ENCODE assay signal across 15 cellular contexts in the genomic region with DNA sequence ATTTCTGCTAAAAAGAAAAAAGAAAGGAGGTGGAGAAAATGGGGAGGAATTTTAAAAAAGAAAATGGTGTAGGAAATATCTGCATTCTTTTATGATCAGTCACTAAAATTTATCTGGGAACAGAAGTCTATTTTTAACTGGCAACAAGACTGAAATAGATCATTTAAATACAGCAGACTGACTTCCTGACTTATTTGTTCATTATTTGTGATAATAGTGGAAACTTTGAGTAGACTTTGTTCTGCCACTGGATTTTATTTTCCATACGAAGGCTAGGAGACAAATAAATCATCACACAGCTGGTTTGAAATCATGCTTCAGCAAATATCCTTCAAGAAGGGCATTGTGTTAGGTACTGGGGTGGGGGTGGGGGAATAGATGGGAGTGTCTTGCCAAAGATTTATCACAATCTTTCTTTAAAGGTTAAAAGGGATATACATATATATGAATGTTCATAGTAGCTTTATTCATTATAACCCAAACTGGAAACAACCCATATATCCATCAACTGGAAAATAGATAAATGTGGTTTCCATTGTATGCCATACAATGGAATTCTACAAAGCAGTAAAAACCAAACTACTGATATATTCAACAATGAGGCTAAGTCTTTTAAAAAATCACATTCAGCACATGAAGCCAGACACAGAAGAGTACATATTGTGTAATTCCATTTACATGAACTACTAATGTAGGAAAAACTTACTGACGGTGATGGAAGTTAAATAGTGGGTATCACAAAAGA. TPM values are rescaled to one million over a fixed set of nuclear protein-coding genes. Genes with fewer than 3 reads are reported as not detected.
DNase-seq lines count a peak whose midpoint lies in the region; ATAC-seq and TF ChIP-seq lines count a peak whose summit lies in the region.
"Had no signal": no experiment of that assay in that cellular context is flagged by ENCODE, and none has a peak within 500 bp of the region (broad histone marks: within the 10 kb centered on the region; RNA-seq: fewer than 3 reads in every experiment).

No MANE protein-coding gene starts in this region.

- H3K27ac ChIP-seq in caudate nucleus (ENCODE audit: low read depth, low read length), result no peak overlapping the region
- no peak overlapping the region for H3K27ac ChIP-seq in testis
- H3K27ac ChIP-seq: epithelial cell of prostate had no signal

- peaks cover 4% of the 10 kb centered on the region for H3K4me1 Mint-ChIP-seq in activated T-helper 2 cell treated with anti-CD3 and anti-CD28 coated beads, Interferon-gamma antibody, Interleukin-2, Interleukin-4, amounts not matched to agents 10 μg/mL and 5 μg/mL and 100 μg/mL, durations not matched to agents 14 hours and 24 hours and 36 hours (ENCODE audit: low read depth)

- H3K36me3 ChIP-seq in testis (ENCODE audit: low read depth, missing control alignments), result no peaks in the 10 kb centered on the region

- DNase-seq in ELR (ENCODE audit: low read depth), result peak; percentile 35
- peak; percentile 17 for DNase-seq in SK-MEL-5 (ENCODE audit: low read depth, low spot score)
- peak; percentile 21 for DNase-seq in fibroblast of mammary gland (ENCODE audit: low read depth)
- peak; percentile 8 for DNase-seq in skeletal muscle cell (ENCODE audit: low read depth)
- DNase-seq in caudate nucleus (lab: John Stamatoyannopoulos, UW), result no peak
- DNase-seq in activated T-helper 2 cell treated with anti-CD3 and anti-CD28 coated beads, Interferon-gamma antibody, Interleukin-2, Interleukin-4, amounts not matched to agents 10 μg/mL and 5 μg/mL and 100 μg/mL, durations not matched to agents 14 hours and 24 hours and 36 hours (ENCODE audit: low spot score), result no peak
- no peak for DNase-seq in testis
- DNase-seq: activated CD8-positive, alpha-beta memory T cell treated with anti-CD3 and anti-CD28 coated beads, Interleukin-2, amount 10 ng/mL, durations not matched to agents 7 days and 5 days; activated naive CD4-positive, alpha-beta T cell; CD4-positive, alpha-beta T cell; NCI-H2029; substantia nigra; T-helper 17 cell had no signal

- TF ChIP-seq POLR2A in testis (IDR thresholded peaks at IDR 0.05), result no peak

- H3K27me3 Mint-ChIP-seq in activated T-helper 2 cell treated with anti-CD3 and anti-CD28 coated beads, Interferon-gamma antibody, Interleukin-2, Interleukin-4, amounts not matched to agents 10 μg/mL and 5 μg/mL and 100 μg/mL, durations not matched to agents 14 hours and 24 hours and 36 hours (ENCODE audit: low read depth), result peaks cover 6% of the 10 kb centered on the region

- intact Hi-C loops in activated T-helper 2 cell treated with anti-CD3 and anti-CD28 coated beads, Interferon-gamma antibody, Interleukin-2, Interleukin-4, amounts not matched to agents 10 μg/mL and 5 μg/mL and 100 μg/mL, durations not matched to agents 14 hours and 24 hours and 36 hours (cut with micrococcal nuclease), result no loop called here
- intact Hi-C loops in testis (cut with DNase I; ENCODE audit: low total_unique reads), result no loop called here

- 62 to 63% methylated on average over 2 of the region's 2 CpGs for WGBS in testis, 2 donors

- no peak for ATAC-seq in HG03521 (IDR thresholded peaks at IDR 0.05; ENCODE audit: unreplicated experiment)
- ATAC-seq: activated CD8-positive, alpha-beta memory T cell treated with anti-CD3 and anti-CD28 coated beads, Interleukin-2, amount 10 ng/mL, durations not matched to agents 7 days and 5 days; T-helper 17 cell had no signal

- H3K36me3 Mint-ChIP-seq in activated T-helper 2 cell treated with anti-CD3 and anti-CD28 coated beads, Interferon-gamma antibody, Interleukin-2, Interleukin-4, amounts not matched to agents 10 μg/mL and 5 μg/mL and 100 μg/mL, durations not matched to agents 14 hours and 24 hours and 36 hours (ENCODE audit: low read depth), result no peaks in the 10 kb centered on the region

- H3K27me3 ChIP-seq in testis, result no peaks in the 10 kb centered on the region

- H3K4me1 ChIP-seq in testis, result no peaks in the 10 kb centered on the region

- H3K9me3 Mint-ChIP-seq in activated T-helper 2 cell treated with anti-CD3 and anti-CD28 coated beads, Interferon-gamma antibody, Interleukin-2, Interleukin-4, amounts not matched to agents 10 μg/mL and 5 μg/mL and 100 μg/mL, durations not matched to agents 14 hours and 24 hours and 36 hours, result no peaks in the 10 kb centered on the region
- H3K9me3 Mint-ChIP-seq: CD4-positive, alpha-beta T cell had no signal

- no peak overlapping the region for H3K27ac Mint-ChIP-seq in activated T-helper 2 cell treated with anti-CD3 and anti-CD28 coated beads, Interferon-gamma antibody, Interleukin-2, Interleukin-4, amounts not matched to agents 10 μg/mL and 5 μg/mL and 100 μg/mL, durations not matched to agents 14 hours and 24 hours and 36 hours
- H3K27ac Mint-ChIP-seq: activated CD8-positive, alpha-beta memory T cell treated with anti-CD3 and anti-CD28 coated beads, Interleukin-2, amount 10 ng/mL, durations not matched to agents 7 days and 5 days; CD4-positive, alpha-beta T cell; T-helper 17 cell had no signal

- TF ChIP-seq CTCF in fibroblast of mammary gland (conservative IDR thresholded peaks at IDR 0.05; ENCODE audit: control insufficient read depth, insufficient read depth, low read depth, low read length) (no peak), testis (IDR thresholded peaks at IDR 0.05) (no peak)

- H3K4me3 ChIP-seq in fibroblast of mammary gland (ENCODE audit: control insufficient read depth, low read depth, low read length) (no peak overlapping the region), skeletal muscle cell (ENCODE audit: low read depth, low read length) (no peak overlapping the region), testis (no peak overlapping the region)

- H3K4me3 Mint-ChIP-seq in activated T-helper 2 cell treated with anti-CD3 and anti-CD28 coated beads, Interferon-gamma antibody, Interleukin-2, Interleukin-4, amounts not matched to agents 10 μg/mL and 5 μg/mL and 100 μg/mL, durations not matched to agents 14 hours and 24 hours and 36 hours (ENCODE audit: low read depth), result no peak overlapping the region
- H3K4me3 Mint-ChIP-seq: activated CD8-positive, alpha-beta memory T cell treated with anti-CD3 and anti-CD28 coated beads, Interleukin-2, amount 10 ng/mL, durations not matched to agents 7 days and 5 days; CD4-positive, alpha-beta T cell; T-helper 17 cell had no signal

- in situ Hi-C loops in SK-MEL-5 (cut with HindIII; ENCODE audit: low pct_unique_long_range_greater_than_20kb, low sequenced_read_pairs), result no loop called here

- H3K9me3 ChIP-seq in testis, result no peaks in the 10 kb centered on the region

RNA-seq across cellular contexts. Expression of a gene that starts 4.7 kb away (rescaled TPM):
- 91.8 and 95.2 TPM in 2 replicates for total RNA-seq in SK-MEL-5 (2014; rRNA removed; shearing (Covaris generic))
- polyA plus RNA-seq in SK-MEL-5 (2015; cell fraction: cytosol; rRNA removed), result 34.7 and 37.5 TPM in 2 replicates
- 67.0 and 83.5 TPM in 2 replicates for polyA plus RNA-seq in SK-MEL-5 (2015; cell fraction: nucleus; rRNA removed)
- total RNA-seq in activated T-helper 2 cell treated with anti-CD3 and anti-CD28 coated beads, Interferon-gamma antibody, Interleukin-2, Interleukin-4, amounts not matched to agents 10 μg/mL and 5 μg/mL and 100 μg/mL, durations not matched to agents 14 hours and 24 hours and 36 hours, result 58.8 and 70.9 TPM in 2 replicates
- total RNA-seq in testis, result 10 to 100 TPM; 68.4 to 72.1 TPM
- polyA plus RNA-seq in testis (ENCODE audit: insufficient read depth, low read depth, low replicate concordance), result 21.5 TPM

Comparison
In these comparisons a context has a peak if more than half of its experiments do, and no peak if none do; other contexts are left out.
1. DNase-seq: peak in ELR (single experiment), SK-MEL-5 (single experiment), fibroblast of mammary gland (single experiment) and skeletal muscle cell (single experiment); none in caudate nucleus (0 of 61), activated T-helper 2 cell treated with anti-CD3 and anti-CD28 coated beads, Interferon-gamma antibody, Interleukin-2, Interleukin-4, amounts not matched to agents 10 μg/mL and 5 μg/mL and 100 μg/mL, durations not matched to agents 14 hours and 24 hours and 36 hours (single experiment) and testis (single experiment).